Comparison of ENCODE assay signal across 18 cellular contexts in the genomic region with DNA sequence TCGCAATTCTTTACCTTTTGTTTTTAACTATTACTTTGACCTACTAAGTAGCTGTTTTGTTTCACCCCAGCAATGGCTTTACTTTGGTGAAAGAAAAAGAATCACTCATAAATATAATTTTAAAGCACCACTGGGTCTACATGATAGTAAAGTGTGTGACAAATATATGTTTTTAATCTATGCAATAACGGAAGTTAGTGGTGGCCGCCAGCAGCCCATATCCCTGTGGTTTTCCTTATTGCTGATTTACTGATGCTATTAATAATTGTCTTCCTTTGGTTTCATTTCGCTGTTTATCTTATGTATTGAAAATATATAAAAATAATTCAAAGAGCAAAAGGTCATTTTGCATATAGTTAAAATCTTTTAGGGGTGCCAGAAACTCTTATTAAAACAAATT.
"Had no signal": no experiment of that assay in that cellular context is flagged by ENCODE, and none has a peak within 500 bp of the region (broad histone marks: within the 10 kb centered on the region; RNA-seq: fewer than 3 reads in every experiment).

No MANE protein-coding gene starts in this region.

- H3K27ac Mint-ChIP-seq: activated naive CD4-positive, alpha-beta T cell treated with anti-CD3 and anti-CD28 coated beads, Interleukin-2, amount 50 U/mL, for 72 hours; dendritic cell treated with granulocyte-macrophage colony-stimulating factor and Interleukin-4, amounts not matched to agents 40 ng/mL and 50 ng/mL, for 4 days; naive thymus-derived CD4-positive, alpha-beta T cell; stimulated activated naive CD8-positive, alpha-beta T cell treated with anti-CD3 and anti-CD28 coated beads, Interleukin-15, Interleukin-2, amounts not matched to agents 100 ng/mL and 50 ng/mL, for 24 hours had no signal

- H3K27me3 Mint-ChIP-seq: naive thymus-derived CD4-positive, alpha-beta T cell; stimulated activated naive CD8-positive, alpha-beta T cell treated with anti-CD3 and anti-CD28 coated beads, Interleukin-15, Interleukin-2, amounts not matched to agents 100 ng/mL and 50 ng/mL, for 24 hours had no signal

- ATAC-seq: activated naive CD4-positive, alpha-beta T cell treated with anti-CD3 and anti-CD28 coated beads, Interleukin-2, amount 50 U/mL, for 72 hours; esophagus mucosa; gastrocnemius medialis; naive thymus-derived CD4-positive, alpha-beta T cell; right lobe of liver had no signal

- DNase-seq: activated CD4-positive, alpha-beta T cell treated with anti-CD3 and anti-CD28 coated beads, Interleukin-2, amount 50 U/mL, for 4 hours; activated gamma-delta T cell treated with Interleukin-2 at 50 U/mL for 16 hours; effector CD8-positive, alpha-beta T cell; gastrocnemius medialis; mesenchymal stem cell; naive thymus-derived CD4-positive, alpha-beta T cell; ovary; right lobe of liver; small intestine; stimulated activated CD4-positive, alpha-beta T cell treated with anti-CD3 and anti-CD28 coated beads, Interleukin-15, amount 100 ng/mL, for 24 hours; stimulated activated CD4-positive, alpha-beta T cell treated with anti-CD3 and anti-CD28 coated beads, Interleukin-2, amount 100 ng/mL, for 48 hours; transverse colon had no signal

- H3K9me3 ChIP-seq: adrenal gland, gastrocnemius medialis, ovary, right lobe of liver, transverse colon, vagina had no signal

- H3K27ac ChIP-seq: adrenal gland, gastrocnemius medialis, ovary, transverse colon, vagina had no signal

- H3K9me3 Mint-ChIP-seq: activated naive CD4-positive, alpha-beta T cell treated with anti-CD3 and anti-CD28 coated beads, Interleukin-2, amount 50 U/mL, for 72 hours; dendritic cell treated with granulocyte-macrophage colony-stimulating factor and Interleukin-4, amounts not matched to agents 40 ng/mL and 50 ng/mL, for 4 days; naive thymus-derived CD4-positive, alpha-beta T cell; stimulated activated naive CD8-positive, alpha-beta T cell treated with anti-CD3 and anti-CD28 coated beads, Interleukin-15, Interleukin-2, amounts not matched to agents 100 ng/mL and 50 ng/mL, for 24 hours had no signal

- H3K4me3 Mint-ChIP-seq: dendritic cell treated with granulocyte-macrophage colony-stimulating factor and Interleukin-4, amounts not matched to agents 40 ng/mL and 50 ng/mL, for 4 days; naive thymus-derived CD4-positive, alpha-beta T cell; stimulated activated naive CD8-positive, alpha-beta T cell treated with anti-CD3 and anti-CD28 coated beads, Interleukin-15, Interleukin-2, amounts not matched to agents 100 ng/mL and 50 ng/mL, for 24 hours had no signal

- H3K27me3 ChIP-seq: adrenal gland, gastrocnemius medialis, ovary, right lobe of liver, transverse colon, vagina had no signal

- H3K36me3 Mint-ChIP-seq: activated naive CD4-positive, alpha-beta T cell treated with anti-CD3 and anti-CD28 coated beads, Interleukin-2, amount 50 U/mL, for 72 hours; naive thymus-derived CD4-positive, alpha-beta T cell had no signal

- H3K36me3 ChIP-seq: adrenal gland, gastrocnemius medialis, ovary, right lobe of liver, transverse colon, vagina had no signal

- H3K4me1 ChIP-seq: right lobe of liver, transverse colon, vagina had no signal

- H3K4me3 ChIP-seq: adrenal gland, gastrocnemius medialis, ovary, right lobe of liver, transverse colon, vagina had no signal
